10 cellular contexts compared by ENCODE assay signal in genomic region chr1:55584521-55585401, GRCh38.
DNase-seq lines count a peak whose midpoint lies in the region; ATAC-seq and TF ChIP-seq lines count a peak whose summit lies in the region.
"Had no signal": no experiment of that assay in that cellular context is flagged by ENCODE, and none has a peak within 500 bp of the region (broad histone marks: within the 10 kb centered on the region; RNA-seq: fewer than 3 reads in every experiment).

No MANE protein-coding gene starts in this region.

- peak overlapping the region; percentile 91 for H2BK120ac ChIP-seq in IMR-90 (ENCODE audit: low read depth, low read length)

- H3K4ac ChIP-seq in IMR-90 (ENCODE audit: low read depth, low read length), result peak overlapping the region; percentile 84

- H4K91ac ChIP-seq in IMR-90 (ENCODE audit: insufficient read depth, low read depth, low read length), result peak overlapping the region; percentile 95

- peak overlapping the region; percentile 60; the same call in 1 of the 2 replicates for H3K23ac ChIP-seq in IMR-90 (ENCODE audit: low read depth, low read length)

- dilution Hi-C loops in IMR-90 (cut with HindIII; ENCODE audit: low sequenced_read_pairs, unreplicated experiment), result no loop called here

- peaks cover 18% of the 10 kb centered on the region for H3F3A ChIP-seq in SK-N-SH (replicated peaks; ENCODE audit: insufficient read depth)

- H3K27ac Mint-ChIP-seq in natural killer cell treated with Interleukin-12 subunit alpha and Interleukin-12 subunit beta and Interleukin-15 and Interleukin-18, amount 100 ng/mL, for 72 hours, result no peak overlapping the region
- no peak overlapping the region for H3K27ac Mint-ChIP-seq in activated CD4-positive, alpha-beta memory T cell treated with anti-CD3 and anti-CD28 coated beads for 36 hours

- TF ChIP-seq POLR2A in IMR-90 (IDR thresholded peaks at IDR 0.05; ENCODE audit: low read depth, low read length) (no peak), testis (IDR thresholded peaks at IDR 0.05) (no peak)

- in situ Hi-C loops in IMR-90 (cut with MboI; ENCODE audit: low sequenced_read_pairs), result no loop called here

- H3K18ac ChIP-seq in IMR-90 (ENCODE audit: low read depth, low read length), result peak overlapping the region; percentile 92

- H3K27ac ChIP-seq in IMR-90 (ENCODE audit: insufficient read depth, low read length) (peak overlapping the region; percentile 72; the same call in 1 of the 2 replicates), SK-N-SH (ENCODE audit: low read depth in 2 of 2, low read length in 1 of 2) (peak overlapping the region; percentile 34 to 98; a peak in 3 of 4 replicates), testis (peak overlapping the region; percentile 48 to 93)
- H3K27ac ChIP-seq: psoas muscle had no signal

- no peaks in the 10 kb centered on the region for H3K9me2 ChIP-seq in SK-N-SH

- H3K9me3 ChIP-seq in IMR-90 (ENCODE audit: control insufficient read depth, insufficient read depth, low read length) (no peaks in the 10 kb centered on the region), SK-N-SH (no peaks in the 10 kb centered on the region), testis (no peaks in the 10 kb centered on the region)
- H3K9me3 ChIP-seq: psoas muscle had no signal

- H3K9ac ChIP-seq in IMR-90 (ENCODE audit: low read depth, low read length) (peak overlapping the region; percentile 35; the same call in 1 of the 2 replicates), SK-N-SH (no peak overlapping the region)

- H4K20me1 ChIP-seq in IMR-90 (ENCODE audit: insufficient read depth, low read length) (no peaks in the 10 kb centered on the region), SK-N-SH (ENCODE audit: insufficient read depth) (no peaks in the 10 kb centered on the region)

- POLR2A ChIA-PET in IMR-90 (lab: Charles Lee; ENCODE audit: unreplicated experiment) (no interaction called here), SK-N-SH (lab: Yijun Ruan, JAX) (interaction anchor here (0.6 to 1.3 kb wide), 4 partner anchors 56 to 839 kb away, joined by 3 to 5 read pairs (median 4); no protein-coding TSS in a partner anchor)
- POLR2A ChIA-PET in activated CD4-positive, alpha-beta memory T cell treated with anti-CD3 and anti-CD28 coated beads for 36 hours (lab: Charles Lee), result interaction anchor here (0.6 kb wide), 1 partner anchor 73 kb away, joined by 6 read pairs; no protein-coding TSS in a partner anchor

- BruUV-seq in IMR-90 (replicated peaks; lab: Mats Ljungman, UMichigan), result no TSS peak

- TF ChIP-seq CTCF in IMR-90 (conservative IDR thresholded peaks at IDR 0.05; ENCODE audit: low read depth, low read length), result peak; percentile 34
- TF ChIP-seq CTCF in SK-N-SH (IDR thresholded peaks at IDR 0.05), result peak; percentile 45
- peak in 1 of 3 experiments; percentile 9 for TF ChIP-seq CTCF in testis (IDR thresholded peaks at IDR 0.05)

- H3K36me3 ChIP-seq in IMR-90 (ENCODE audit: control insufficient read depth, insufficient read depth, low read length), result no peaks in the 10 kb centered on the region
- H3K36me3 ChIP-seq in SK-N-SH (replicated peaks in 1 of 2; ENCODE audit: control insufficient read depth in 1 of 2, insufficient read depth in 2 of 2, low read length in 1 of 2), result no peaks in the 10 kb centered on the region
- H3K36me3 ChIP-seq in testis (ENCODE audit: low read depth, missing control alignments), result no peaks in the 10 kb centered on the region

- H2BK5ac ChIP-seq in IMR-90 (ENCODE audit: low read depth, low read length, poor library complexity, severe bottlenecking), result peak overlapping the region; percentile 48

- H3K79me2 ChIP-seq in SK-N-SH (ENCODE audit: insufficient read depth), result no peaks in the 10 kb centered on the region

- CTCF ChIA-PET in IMR-90 (lab: Yijun Ruan, JAX) (interaction anchor here (1.0 to 1.1 kb wide), 2 partner anchors 9 to 89 kb away, joined by 3 read pairs; no protein-coding TSS in a partner anchor), SK-N-SH (lab: Yijun Ruan, JAX) (interaction anchor here (0.5 to 1.9 kb wide), 16 partner anchors 8 to 1000 kb away, joined by 3 to 12 read pairs (median 4); partner anchors contain the start of gene PLPP3)
- CTCF ChIA-PET in activated CD4-positive, alpha-beta memory T cell treated with anti-CD3 and anti-CD28 coated beads for 36 hours (lab: Charles Lee), result no interaction called here

- no peak overlapping the region for H3K4me3 Mint-ChIP-seq in natural killer cell treated with Interleukin-12 subunit alpha and Interleukin-12 subunit beta and Interleukin-15 and Interleukin-18, amount 100 ng/mL, for 72 hours
- no peak overlapping the region for H3K4me3 Mint-ChIP-seq in activated CD4-positive, alpha-beta memory T cell treated with anti-CD3 and anti-CD28 coated beads for 36 hours

- H2BK15ac ChIP-seq in IMR-90 (ENCODE audit: low read depth, low read length), result peak overlapping the region; percentile 86; the same call in 2 of the 3 replicates

- no peaks in the 10 kb centered on the region for H3K27me3 ChIP-seq in IMR-90 (ENCODE audit: control insufficient read depth, insufficient read depth, low read length)
- no peaks in the 10 kb centered on the region for H3K27me3 ChIP-seq in SK-N-SH (ENCODE audit: insufficient read depth)
- H3K27me3 ChIP-seq in testis, result no peaks in the 10 kb centered on the region

- H2AK9ac ChIP-seq in IMR-90 (replicated peaks; ENCODE audit: low read depth, low read length, poor library complexity), result peak overlapping the region; percentile 85

- H3K4me3 ChIP-seq in IMR-90 (ENCODE audit: insufficient read depth, low read depth, low read length) (no peak overlapping the region), SK-N-SH (ENCODE audit: low read depth in 2 of 2, low read length in 1 of 2) (no peak overlapping the region), testis (no peak overlapping the region)
- H3K4me3 ChIP-seq: psoas muscle had no signal

- H4K8ac ChIP-seq in IMR-90 (ENCODE audit: low read depth in 2 of 2, low read length in 2 of 2), result peak overlapping the region; percentile 70 to 87

- H3K9me3 Mint-ChIP-seq in natural killer cell treated with Interleukin-12 subunit alpha and Interleukin-12 subunit beta and Interleukin-15 and Interleukin-18, amount 100 ng/mL, for 72 hours, result no peaks in the 10 kb centered on the region
- H3K9me3 Mint-ChIP-seq in activated CD4-positive, alpha-beta memory T cell treated with anti-CD3 and anti-CD28 coated beads for 36 hours, result no peaks in the 10 kb centered on the region

- no peaks in the 10 kb centered on the region for H3K4me1 Mint-ChIP-seq in natural killer cell treated with Interleukin-12 subunit alpha and Interleukin-12 subunit beta and Interleukin-15 and Interleukin-18, amount 100 ng/mL, for 72 hours (ENCODE audit: low read depth in 2 of 2)
- H3K4me1 Mint-ChIP-seq in activated CD4-positive, alpha-beta memory T cell treated with anti-CD3 and anti-CD28 coated beads for 36 hours (ENCODE audit: low read depth), result no peaks in the 10 kb centered on the region

- H3K36me3 Mint-ChIP-seq in natural killer cell treated with Interleukin-12 subunit alpha and Interleukin-12 subunit beta and Interleukin-15 and Interleukin-18, amount 100 ng/mL, for 72 hours, result no peaks in the 10 kb centered on the region
- no peaks in the 10 kb centered on the region for H3K36me3 Mint-ChIP-seq in activated CD4-positive, alpha-beta memory T cell treated with anti-CD3 and anti-CD28 coated beads for 36 hours

- intact Hi-C loops in IMR-90 (cut with micrococcal nuclease), result loop anchor here (5.0 kb wide), 1 partner anchor 263 kb away; no protein-coding TSS in a partner anchor
- intact Hi-C loops in testis (cut with DNase I; ENCODE audit: low total_unique reads), result no loop called here
- intact Hi-C loops in activated CD4-positive, alpha-beta memory T cell treated with anti-CD3 and anti-CD28 coated beads for 36 hours (cut with micrococcal nuclease), result no loop called here

- H3K4me2 ChIP-seq in IMR-90 (ENCODE audit: low read depth, low read length) (peak overlapping the region; percentile 11; the same call in 1 of the 2 replicates), SK-N-SH (peak overlapping the region; percentile 62)

- TF ChIP-seq RAD21 in IMR-90 (IDR thresholded peaks at IDR 0.05; ENCODE audit: low read length), result no peak
- TF ChIP-seq RAD21 in SK-N-SH (IDR thresholded peaks at IDR 0.05; ENCODE audit: low read length), result peak; percentile 79

- peak overlapping the region; percentile 85 for H2BK20ac ChIP-seq in IMR-90 (ENCODE audit: low read depth, low read length)

- DNase-seq in IMR-90, result peak; percentile 44
- DNase-seq in SK-N-SH, result peak; percentile 42
- DNase-seq in hippocampal formation (lab: John Stamatoyannopoulos, UW), result peak; percentile 49 to 85
- peak; percentile 65 for DNase-seq in testis
- DNase-seq in natural killer cell treated with Interleukin-12 subunit alpha and Interleukin-12 subunit beta and Interleukin-15 and Interleukin-18, amount 100 ng/mL, for 72 hours (ENCODE audit: low spot score), result no peak
- DNase-seq in activated CD4-positive, alpha-beta memory T cell treated with anti-CD3 and anti-CD28 coated beads for 36 hours, result no peak
- DNase-seq: activated CD8-positive, alpha-beta memory T cell treated with anti-CD3 and anti-CD28 coated beads, Interleukin-2, amount 50 U/mL, for 4 hours; psoas muscle had no signal

- no peaks in the 10 kb centered on the region for H3K79me1 ChIP-seq in IMR-90 (ENCODE audit: low read depth in 1 of 2, low read length in 2 of 2)

- peak overlapping the region; percentile 70 for H2AK5ac ChIP-seq in IMR-90 (ENCODE audit: low read depth, low read length)

- H3K14ac ChIP-seq in IMR-90 (replicated peaks; ENCODE audit: low read depth, low read length), result peak overlapping the region; percentile 61

- peaks cover 7% of the 10 kb centered on the region; the same call in 1 of the 2 replicates for H3K9me1 ChIP-seq in IMR-90 (ENCODE audit: insufficient read depth, low read length)

- WGBS in IMR-90 (ENCODE audit: extremely low coverage in 2 of 2, insufficient read length in 1 of 2), 2 experiments, result 14% methylated on average over 1 of the region's 2 CpGs; no CpG with 5 or more reads in 1 of the 2 experiments
- 57% methylated on average over 2 of the region's 2 CpGs for WGBS in SK-N-SH (ENCODE audit: low lambda C conversion rate)
- WGBS in testis, 2 donors, result 51 to 65% methylated on average over 2 of the region's 2 CpGs

- peak overlapping the region; percentile 89 for H4K5ac ChIP-seq in IMR-90 (ENCODE audit: low read depth, low read length)

- H3K27me3 Mint-ChIP-seq in natural killer cell treated with Interleukin-12 subunit alpha and Interleukin-12 subunit beta and Interleukin-15 and Interleukin-18, amount 100 ng/mL, for 72 hours, result peaks cover 9 to 16% of the 10 kb centered on the region in 2 donors
- peaks cover 2% of the 10 kb centered on the region for H3K27me3 Mint-ChIP-seq in activated CD4-positive, alpha-beta memory T cell treated with anti-CD3 and anti-CD28 coated beads for 36 hours

- peak overlapping the region; percentile 73 for H2AFZ ChIP-seq in IMR-90 (replicated peaks; ENCODE audit: low read length, poor library complexity)
- peak overlapping the region; percentile 40; the same call in 1 of the 2 replicates for H2AFZ ChIP-seq in SK-N-SH (ENCODE audit: low read depth)

- ATAC-seq in IMR-90 (ENCODE audit: low read depth) (peak; percentile 41; the same call in 1 of the 2 replicates), GM18517 (IDR thresholded peaks at IDR 0.05; ENCODE audit: unreplicated experiment) (no peak), GM19351 (IDR thresholded peaks at IDR 0.05; ENCODE audit: unreplicated experiment) (no peak)
- ATAC-seq in natural killer cell treated with Interleukin-12 subunit alpha and Interleukin-12 subunit beta and Interleukin-15 and Interleukin-18, amount 100 ng/mL, for 72 hours, result no peak

- H3K4me1 ChIP-seq in IMR-90 (ENCODE audit: control insufficient read depth, insufficient read depth, low read length) (peaks cover 11% of the 10 kb centered on the region), SK-N-SH (ENCODE audit: control insufficient read depth in 1 of 2, insufficient read depth in 2 of 2, low read depth in 1 of 2, low read length in 1 of 2) (peaks cover 20 to 23% of the 10 kb centered on the region in 2 experiments), testis (peaks cover 49% of the 10 kb centered on the region)

- peak in 1 of 2 experiments; percentile 21; a peak in 2 of 4 replicates for TF ChIP-seq EP300 in SK-N-SH (IDR thresholded peaks at IDR 0.05; ENCODE audit: borderline replicate concordance in 1 of 2, low read depth in 1 of 2, low read length in 1 of 2)

- no peak overlapping the region for H3K56ac ChIP-seq in IMR-90 (ENCODE audit: extremely low read depth, insufficient read depth, low read length)

Comparison
In these comparisons a context has a peak if more than half of its experiments do, and no peak if none do; other contexts are left out.
1. DNase-seq: peak in IMR-90 (single experiment), SK-N-SH (single experiment), hippocampal formation (2 of 2) and testis (single experiment); none in natural killer cell treated with Interleukin-12 subunit alpha and Interleukin-12 subunit beta and Interleukin-15 and Interleukin-18, amount 100 ng/mL, for 72 hours (single experiment) and activated CD4-positive, alpha-beta memory T cell treated with anti-CD3 and anti-CD28 coated beads for 36 hours (single experiment).
2. Peak in every context shown above with its lines, with median percentiles within 50 percentile points of each other: H3K27ac ChIP-seq.